In the genomic region with DNA sequence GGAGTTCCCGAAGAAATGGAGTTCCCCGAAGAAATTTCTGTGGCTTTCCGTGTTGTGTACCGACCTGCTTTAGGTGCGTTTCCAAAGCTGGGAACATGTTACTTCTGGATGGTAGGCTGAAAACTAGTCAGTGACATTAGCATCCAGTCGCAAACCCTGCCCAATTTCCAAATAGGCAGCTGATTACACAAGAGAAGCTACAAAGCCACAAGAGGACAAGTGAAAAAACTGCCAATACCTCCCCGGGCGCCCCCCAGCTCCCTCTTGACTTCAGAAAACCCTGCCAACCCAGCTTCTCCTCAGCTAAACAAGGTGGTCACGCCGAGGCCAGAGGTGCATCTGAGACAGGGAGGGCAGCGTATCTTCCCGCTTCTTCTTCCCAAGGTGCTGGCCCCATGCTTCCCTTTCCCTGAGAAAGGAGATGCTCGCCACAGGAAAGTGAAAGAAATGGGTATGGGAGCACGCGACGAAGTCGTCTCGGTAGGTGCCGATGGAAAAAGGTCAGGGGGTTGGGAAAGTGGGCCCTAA, we compare ENCODE assay signal across 8 cellular contexts. TPM values are rescaled to one million over a fixed set of nuclear protein-coding genes. Genes with fewer than 3 reads are reported as not detected.
A peak's percentile ranks its signal among the peaks of the same experiment; 100 is the strongest.
DNase-seq lines count a peak whose midpoint lies in the region; ATAC-seq and TF ChIP-seq lines count a peak whose summit lies in the region.

No MANE protein-coding gene starts in this region.

- H3K27ac ChIP-seq in CD4-positive, alpha-beta T cell (ENCODE audit: low read depth, low read length), result peak overlapping the region; percentile 91
- H3K27ac ChIP-seq in HEK293 (ENCODE audit: extremely low read depth, low read depth, low read length) (no peak overlapping the region), PC-3 (ENCODE audit: low read length) (no peak overlapping the region), left lung (peak overlapping the region; percentile 75 to 90), thyroid gland (peak overlapping the region in 2 of 3 donors; percentile 3 to 50)

- H3K4me1 Mint-ChIP-seq in CD4-positive, alpha-beta T cell (ENCODE audit: low read depth), result peaks cover 19% of the 10 kb centered on the region
- H3K4me1 Mint-ChIP-seq in central memory CD8-positive, alpha-beta T cell, result peaks cover 13% of the 10 kb centered on the region

- H3K36me3 Mint-ChIP-seq in CD4-positive, alpha-beta T cell (ENCODE audit: low read depth), result peaks cover 33% of the 10 kb centered on the region
- H3K36me3 Mint-ChIP-seq in central memory CD8-positive, alpha-beta T cell (ENCODE audit: insufficient read depth), result peaks cover 34% of the 10 kb centered on the region

- peaks cover 5% of the 10 kb centered on the region for H3F3A ChIP-seq in PC-3 (ENCODE audit: low read length, unreplicated experiment)

- no peaks in the 10 kb centered on the region for H3K27me3 ChIP-seq in CD4-positive, alpha-beta T cell (ENCODE audit: control insufficient read depth, insufficient read depth, low read length)
- no peaks in the 10 kb centered on the region for H3K27me3 ChIP-seq in PC-3 (ENCODE audit: low read length)
- H3K27me3 ChIP-seq in left lung, result no peaks in the 10 kb centered on the region
- no peaks in the 10 kb centered on the region for H3K27me3 ChIP-seq in thyroid gland

- H3K9me3 ChIP-seq in CD4-positive, alpha-beta T cell (ENCODE audit: control insufficient read depth, low read length), result no peaks in the 10 kb centered on the region
- H3K9me3 ChIP-seq in HEK293 (ENCODE audit: control insufficient read depth, insufficient read depth, low read depth, low read length) (no peaks in the 10 kb centered on the region), PC-3 (ENCODE audit: low read length) (no peaks in the 10 kb centered on the region), left lung (no peaks in the 10 kb centered on the region), thyroid gland (no peaks in the 10 kb centered on the region)

- no peaks in the 10 kb centered on the region for H3K27me3 Mint-ChIP-seq in CD4-positive, alpha-beta T cell
- H3K27me3 Mint-ChIP-seq in central memory CD8-positive, alpha-beta T cell, result no peaks in the 10 kb centered on the region

- peak overlapping the region; percentile 97 for H3K4me3 Mint-ChIP-seq in CD4-positive, alpha-beta T cell
- peak overlapping the region; percentile 93 for H3K4me3 Mint-ChIP-seq in central memory CD8-positive, alpha-beta T cell

- H3K9ac ChIP-seq in PC-3 (ENCODE audit: low read length), result peak overlapping the region; percentile 35

- TF ChIP-seq CTCF in CD4-positive, alpha-beta T cell (IDR thresholded peaks at IDR 0.05), result no peak
- TF ChIP-seq CTCF in HEK293 (tag by site-specific recombination; IDR thresholded peaks at IDR 0.05) (no peak), PC-3 (conservative IDR thresholded peaks at IDR 0.05; ENCODE audit: low read depth, low read length) (no peak), left lung (IDR thresholded peaks at IDR 0.05) (no peak), thyroid gland (IDR thresholded peaks at IDR 0.05) (no peak)

- peak overlapping the region; percentile 93 for H3K27ac Mint-ChIP-seq in CD4-positive, alpha-beta T cell
- H3K27ac Mint-ChIP-seq in central memory CD8-positive, alpha-beta T cell (ENCODE audit: low read depth), result peak overlapping the region; percentile 94

- H3K9me3 Mint-ChIP-seq in CD4-positive, alpha-beta T cell, result no peaks in the 10 kb centered on the region
- H3K9me3 Mint-ChIP-seq in central memory CD8-positive, alpha-beta T cell, result no peaks in the 10 kb centered on the region

- POLR2A ChIA-PET in CD4-positive, alpha-beta T cell (lab: Charles Lee), result interaction anchor here (0.6 to 2.7 kb wide), 11 partner anchors 10 to 1097 kb away, joined by 3 to 16 read pairs (median 8); partner anchors contain the start of genes ATG13, CELF1, FNBP4 and NUP160
- POLR2A ChIA-PET in HEK293 (lab: Yijun Ruan, JAX) (interaction anchor here (0.6 to 2.0 kb wide), 5 partner anchors 9 to 86 kb away, joined by 3 to 7 read pairs (median 3); no protein-coding TSS in a partner anchor), PC-3 (lab: Charles Lee; ENCODE audit: unreplicated experiment) (interaction anchor here (0.7 kb wide), 1 partner anchor 26 kb away, joined by 4 read pairs; no protein-coding TSS in a partner anchor)

- H2AFZ ChIP-seq in PC-3 (ENCODE audit: low read length), result peak overlapping the region; percentile 84

- H3K4me1 ChIP-seq in HEK293 (ENCODE audit: control insufficient read depth, insufficient read depth, low read length) (no peaks in the 10 kb centered on the region), PC-3 (ENCODE audit: insufficient read depth, low read length) (no peaks in the 10 kb centered on the region), left lung (peaks cover 6 to 8% of the 10 kb centered on the region in 2 donors), thyroid gland (no peaks in the 10 kb centered on the region)

- H3K4me2 ChIP-seq in PC-3 (ENCODE audit: low read length), result peak overlapping the region; percentile 84

- no peaks in the 10 kb centered on the region for H3K9me2 ChIP-seq in PC-3 (replicated peaks; ENCODE audit: low read length)

- H3K79me2 ChIP-seq in PC-3 (ENCODE audit: low read length), result no peaks in the 10 kb centered on the region

- no peak for TF ChIP-seq POLR2A in thyroid gland (IDR thresholded peaks at IDR 0.05)

- peak in 6 of 10 experiments; percentile 1 to 35 (median 5) for DNase-seq in CD4-positive, alpha-beta T cell
- DNase-seq in PC-3, result no peak
- DNase-seq in central memory CD8-positive, alpha-beta T cell (ENCODE audit: low spot score in 2 of 2), result no peak
- no peak for DNase-seq in left lung
- DNase-seq in thyroid gland, result peak in 1 of 2 donors; percentile 5
- DNase-seq in NCI-H446 (lab: John Stamatoyannopoulos, UW), result no peak
- no peak for DNase-seq in kidney glomerular epithelial cell (lab: John Stamatoyannopoulos, UW)

- TSS peak; percentile 23 for BruUV-seq in PC-3 (replicated peaks; lab: Mats Ljungman, UMichigan)

- no peaks in the 10 kb centered on the region for H4K20me1 ChIP-seq in PC-3 (ENCODE audit: low read length)

- H3K4me3 ChIP-seq in HEK293 (ENCODE audit: low read depth, low read length), result peak overlapping the region; percentile 55
- H3K4me3 ChIP-seq in PC-3 (ENCODE audit: low read length), result peak overlapping the region; percentile 63
- H3K4me3 ChIP-seq in left lung, result peak overlapping the region; percentile 71 to 81
- H3K4me3 ChIP-seq in thyroid gland (replicated peaks in 1 of 3), result peak overlapping the region; percentile 13 to 64 (median 60)

- CTCF ChIA-PET in CD4-positive, alpha-beta T cell (lab: Charles Lee), result interaction anchor here (0.8 to 1.1 kb wide), 2 partner anchors 27 to 260 kb away, joined by 3 read pairs; no protein-coding TSS in a partner anchor
- CTCF ChIA-PET in HEK293 (lab: Yijun Ruan, JAX), result no interaction called here
- CTCF ChIA-PET in PC-3 (lab: Charles Lee), result no interaction called here

- intact Hi-C loops in CD4-positive, alpha-beta T cell (cut with DNase I, micrococcal nuclease), result loop anchor here (1.0 to 10.0 kb wide), 5 partner anchors 54 to 137 kb away; partner anchors contain the start of genes KBTBD4 (in 1 of the 2), MTCH2 (in 1 of the 2), NDUFS3 (in 1 of the 2) and NUP160 (in 1 of the 2)
- intact Hi-C loops in PC-3 (cut with micrococcal nuclease) (loop anchor here (1.0 kb wide), 1 partner anchor 72 kb away; the partner anchor contains the start of gene MTCH2), left lung (cut with DNase I) (no loop called here), thyroid gland (cut with DNase I) (no loop called here)

- WGBS in thyroid gland, 2 donors, result 22 to 24% methylated on average over 17 to 19 of the region's 19 CpGs

- H3K36me3 ChIP-seq in HEK293 (ENCODE audit: control insufficient read depth in 2 of 2, insufficient read depth in 1 of 2, low read length in 2 of 2) (peaks cover 25 to 36% of the 10 kb centered on the region in 2 experiments), PC-3 (ENCODE audit: low read depth, low read length) (peaks cover 6% of the 10 kb centered on the region), left lung (peaks cover 0 to 35% of the 10 kb centered on the region in 2 donors), thyroid gland (peaks cover 31 to 32% of the 10 kb centered on the region in 2 donors)

- no peak for ATAC-seq in CD4-positive, alpha-beta T cell (ENCODE audit: poor library complexity)
- ATAC-seq in PC-3, result peak; percentile 45
- ATAC-seq in central memory CD8-positive, alpha-beta T cell (replicated peaks; ENCODE audit: extremely low read depth, poor library complexity, severe bottlenecking), result peak; percentile 22
- ATAC-seq in left lung, result peak; percentile 54

TF ChIP-seq in HEK293, 187 proteins besides CTCF, POLR2A, EP300 and RAD21 (continues in another document):
- TF ChIP-seq ZNF747 (tag by site-specific recombination; IDR thresholded peaks at IDR 0.05) (no peak), ZNF350 (tag by site-specific recombination; IDR thresholded peaks at IDR 0.05) (no peak), ZNF121 (tag by site-specific recombination; IDR thresholded peaks at IDR 0.05) (no peak), ZNF354C (tag by site-specific recombination; IDR thresholded peaks at IDR 0.05; ENCODE audit: borderline replicate concordance, low read depth) (no peak), BCL6B (tag by site-specific recombination; IDR thresholded peaks at IDR 0.05) (no peak)
- TF ChIP-seq, protein P1, sequence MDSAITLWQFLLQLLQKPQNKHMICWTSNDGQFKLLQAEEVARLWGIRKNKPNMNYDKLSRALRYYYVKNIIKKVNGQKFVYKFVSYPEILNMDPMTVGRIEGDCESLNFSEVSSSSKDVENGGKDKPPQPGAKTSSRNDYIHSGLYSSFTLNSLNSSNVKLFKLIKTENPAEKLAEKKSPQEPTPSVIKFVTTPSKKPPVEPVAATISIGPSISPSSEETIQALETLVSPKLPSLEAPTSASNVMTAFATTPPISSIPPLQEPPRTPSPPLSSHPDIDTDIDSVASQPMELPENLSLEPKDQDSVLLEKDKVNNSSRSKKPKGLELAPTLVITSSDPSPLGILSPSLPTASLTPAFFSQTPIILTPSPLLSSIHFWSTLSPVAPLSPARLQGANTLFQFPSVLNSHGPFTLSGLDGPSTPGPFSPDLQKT (IDR thresholded peaks at IDR 0.05; ENCODE audit: borderline replicate concordance, low read depth, low read length), result no peak

RNA-seq across cellular contexts. Expression of gene AGBL2, which starts 0.6 kb away (rescaled TPM):
- 1 to 10 TPM; 3.6 to 4.4 TPM for total RNA-seq in CD4-positive, alpha-beta T cell
- total RNA-seq in PC-3 (2014; rRNA removed) (1.8 TPM in 1 of 2 replicates, not detected in the other), left lung (1 to 10 TPM; 2.1 to 2.6 TPM), thyroid gland (1 to 10 TPM in 1 of 4 donors, under 1 TPM in 3; 0.59 to 1.1 (median 0.87) TPM)

RNA-seq across cellular contexts. Expression of gene FNBP4, which starts 52.5 kb away (rescaled TPM):
- total RNA-seq in CD4-positive, alpha-beta T cell, result 100 to 1,000 TPM; 402 to 427 TPM
- total RNA-seq in PC-3 (2014; rRNA removed), result 37.4 and 60.1 TPM in 2 replicates
- total RNA-seq in left lung, result 10 to 100 TPM; 58.4 to 61.3 TPM
- 100 to 1,000 TPM; 156 to 232 (median 194) TPM for total RNA-seq in thyroid gland

Comparison
In these comparisons a context has a peak if more than half of its experiments do, and no peak if none do; other contexts are left out.
1. DNase-seq: peak in CD4-positive, alpha-beta T cell (6 of 10); none in PC-3 (single experiment), central memory CD8-positive, alpha-beta T cell (0 of 2), left lung (0 of 2), NCI-H446 (0 of 2) and kidney glomerular epithelial cell (single experiment).
2. H3K27ac ChIP-seq: peak in CD4-positive, alpha-beta T cell (single experiment), left lung (2 of 2) and thyroid gland (2 of 3); none in HEK293 (single experiment) and PC-3 (single experiment).
3. intact Hi-C loops: an anchor here in CD4-positive, alpha-beta T cell (1.0 to 10.0 kb wide) and PC-3 (1.0 kb wide); none called in left lung and thyroid gland.
4. Peak in every context shown above with its lines, with median percentiles within 50 percentile points of each other: H3K4me3 ChIP-seq.